ENCODE assay signal across 1 cellular context in the genomic region with DNA sequence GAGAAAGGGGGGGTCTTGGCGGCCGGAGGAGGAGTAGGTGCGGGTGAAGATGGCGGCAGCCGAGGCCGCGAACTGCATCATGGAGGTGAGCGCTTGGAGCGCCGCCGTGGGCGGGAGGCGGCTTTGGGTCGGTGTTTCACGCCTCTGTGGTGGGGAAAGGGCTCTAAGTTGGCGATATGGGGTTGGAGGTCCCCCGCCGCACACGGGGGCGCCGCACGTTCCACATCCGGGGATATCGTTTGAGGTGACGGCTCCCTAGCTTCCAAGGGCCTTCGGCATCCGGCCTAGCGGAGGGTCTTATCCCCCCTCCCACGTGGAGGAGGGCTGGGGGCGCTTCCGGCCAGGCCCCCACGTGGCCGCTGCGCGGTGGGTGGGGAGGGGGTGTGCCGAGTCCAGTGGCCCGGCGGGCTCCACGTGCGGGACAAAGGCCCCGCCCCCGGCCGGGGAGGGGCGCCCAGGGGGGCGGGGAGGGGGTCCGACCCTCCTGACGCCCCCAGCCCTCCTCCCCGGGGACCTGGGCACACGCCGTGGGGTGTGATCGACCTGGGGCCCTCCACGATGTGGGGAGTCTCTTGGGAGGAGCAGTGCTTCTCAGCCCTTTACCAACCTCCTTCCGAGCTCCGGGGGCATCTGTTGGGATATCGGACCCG.
TF ChIP-seq lines count a peak whose summit lies in the region.

A gene (plus strand): TSS at position 40 of the 650 bp plus-strand sequence. CDS start 10 bp downstream, at position 50.

TF ChIP-seq in GM12878, 131 proteins besides CTCF, POLR2A, EP300 and RAD21 (continued from another document and continues in another):
- TF ChIP-seq, protein P1, sequence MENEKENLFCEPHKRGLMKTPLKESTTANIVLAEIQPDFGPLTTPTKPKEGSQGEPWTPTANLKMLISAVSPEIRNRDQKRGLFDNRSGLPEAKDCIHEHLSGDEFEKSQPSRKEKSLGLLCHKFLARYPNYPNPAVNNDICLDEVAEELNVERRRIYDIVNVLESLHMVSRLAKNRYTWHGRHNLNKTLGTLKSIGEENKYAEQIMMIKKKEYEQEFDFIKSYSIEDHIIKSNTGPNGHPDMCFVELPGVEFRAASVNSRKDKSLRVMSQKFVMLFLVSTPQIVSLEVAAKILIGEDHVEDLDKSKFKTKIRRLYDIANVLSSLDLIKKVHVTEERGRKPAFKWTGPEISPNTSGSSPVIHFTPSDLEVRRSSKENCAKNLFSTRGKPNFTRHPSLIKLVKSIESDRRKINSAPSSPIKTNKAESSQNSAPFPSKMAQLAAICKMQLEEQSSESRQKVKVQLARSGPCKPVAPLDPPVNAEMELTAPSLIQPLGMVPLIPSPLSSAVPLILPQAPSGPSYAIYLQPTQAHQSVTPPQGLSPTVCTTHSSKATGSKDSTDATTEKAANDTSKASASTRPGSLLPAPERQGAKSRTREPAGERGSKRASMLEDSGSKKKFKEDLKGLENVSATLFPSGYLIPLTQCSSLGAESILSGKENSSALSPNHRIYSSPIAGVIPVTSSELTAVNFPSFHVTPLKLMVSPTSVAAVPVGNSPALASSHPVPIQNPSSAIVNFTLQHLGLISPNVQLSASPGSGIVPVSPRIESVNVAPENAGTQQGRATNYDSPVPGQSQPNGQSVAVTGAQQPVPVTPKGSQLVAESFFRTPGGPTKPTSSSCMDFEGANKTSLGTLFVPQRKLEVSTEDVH (IDR thresholded peaks at IDR 0.05; ENCODE audit: low read depth, partially characterized antibody), result no peak
- TF ChIP-seq RAD51 (IDR thresholded peaks at IDR 0.05) (no peak), TCF7 (IDR thresholded peaks at IDR 0.05; ENCODE audit: borderline replicate concordance) (no peak), ETV6 (conservative IDR thresholded peaks at IDR 0.05 in 1 of 2, IDR thresholded peaks at IDR 0.05 in 1 of 2; ENCODE audit: borderline replicate concordance in 1 of 2, low read depth in 1 of 2) (no peak), SIX5 (IDR thresholded peaks at IDR 0.05; ENCODE audit: low read depth, low read length, severe bottlenecking) (no peak), JUND (IDR thresholded peaks at IDR 0.05; ENCODE audit: low read depth, low read length) (no peak), TCF12 (IDR thresholded peaks at IDR 0.05; ENCODE audit: low read depth, low read length) (no peak), ZNF207 (IDR thresholded peaks at IDR 0.05; ENCODE audit: borderline replicate concordance) (peak; percentile 95), ATF7 (IDR thresholded peaks at IDR 0.05; ENCODE audit: low read depth) (no peak), FOXM1 (IDR thresholded peaks at IDR 0.05; ENCODE audit: low read depth, low read length) (no peak), YBX1 (IDR thresholded peaks at IDR 0.05) (peak; percentile 25; the same call in 1 of the 2 replicates), TARDBP (IDR thresholded peaks at IDR 0.05; ENCODE audit: borderline replicate concordance) (peak; percentile 46; the same call in 1 of the 2 replicates), SMAD5 (IDR thresholded peaks at IDR 0.05; ENCODE audit: low read depth) (peak; percentile 89), HDGF (IDR thresholded peaks at IDR 0.05) (no peak), PAX8 (IDR thresholded peaks at IDR 0.05) (no peak), SREBF1 (IDR thresholded peaks at IDR 0.05; ENCODE audit: low read length) (no peak), POU2F2 (IDR thresholded peaks at IDR 0.05; ENCODE audit: borderline replicate concordance, low read depth, low read length) (no peak; the same call in 2 of the 3 replicates), MYC (IDR thresholded peaks at IDR 0.05; ENCODE audit: insufficient read depth, insufficient read length, insufficient replicate concordance, low read length, severe bottlenecking) (peak; percentile 77), MEF2B (IDR thresholded peaks at IDR 0.05; ENCODE audit: partially characterized antibody, poor library complexity, severe bottlenecking) (peak; percentile 83), RBBP5 (conservative IDR thresholded peaks at IDR 0.05) (no peak), ZNF274 (IDR thresholded peaks at IDR 0.05; ENCODE audit: insufficient read depth, insufficient read length) (no peak), EED (IDR thresholded peaks at IDR 0.05; ENCODE audit: low read depth) (peak; percentile 60; the same call in 1 of the 2 replicates), IKZF1 (conservative IDR thresholded peaks at IDR 0.05) (peak; percentile 68), EGR1 (IDR thresholded peaks at IDR 0.05; ENCODE audit: borderline replicate concordance in 1 of 2, low read depth in 2 of 2, low read length in 2 of 2) (peak in 1 of 2 experiments; percentile 66; a peak in 1 of 3 replicates), CBFB (IDR thresholded peaks at IDR 0.05; ENCODE audit: low read depth) (peak; percentile 70; the same call in 1 of the 2 replicates)
- TF ChIP-seq, protein P2, sequence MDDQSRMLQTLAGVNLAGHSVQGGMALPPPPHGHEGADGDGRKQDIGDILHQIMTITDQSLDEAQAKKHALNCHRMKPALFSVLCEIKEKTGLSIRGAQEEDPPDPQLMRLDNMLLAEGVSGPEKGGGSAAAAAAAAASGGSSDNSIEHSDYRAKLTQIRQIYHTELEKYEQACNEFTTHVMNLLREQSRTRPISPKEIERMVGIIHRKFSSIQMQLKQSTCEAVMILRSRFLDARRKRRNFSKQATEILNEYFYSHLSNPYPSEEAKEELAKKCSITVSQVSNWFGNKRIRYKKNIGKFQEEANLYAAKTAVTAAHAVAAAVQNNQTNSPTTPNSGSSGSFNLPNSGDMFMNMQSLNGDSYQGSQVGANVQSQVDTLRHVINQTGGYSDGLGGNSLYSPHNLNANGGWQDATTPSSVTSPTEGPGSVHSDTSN (IDR thresholded peaks at IDR 0.05; ENCODE audit: insufficient replicate concordance, low read depth, low read length), result no peak
- TF ChIP-seq, protein P3, sequence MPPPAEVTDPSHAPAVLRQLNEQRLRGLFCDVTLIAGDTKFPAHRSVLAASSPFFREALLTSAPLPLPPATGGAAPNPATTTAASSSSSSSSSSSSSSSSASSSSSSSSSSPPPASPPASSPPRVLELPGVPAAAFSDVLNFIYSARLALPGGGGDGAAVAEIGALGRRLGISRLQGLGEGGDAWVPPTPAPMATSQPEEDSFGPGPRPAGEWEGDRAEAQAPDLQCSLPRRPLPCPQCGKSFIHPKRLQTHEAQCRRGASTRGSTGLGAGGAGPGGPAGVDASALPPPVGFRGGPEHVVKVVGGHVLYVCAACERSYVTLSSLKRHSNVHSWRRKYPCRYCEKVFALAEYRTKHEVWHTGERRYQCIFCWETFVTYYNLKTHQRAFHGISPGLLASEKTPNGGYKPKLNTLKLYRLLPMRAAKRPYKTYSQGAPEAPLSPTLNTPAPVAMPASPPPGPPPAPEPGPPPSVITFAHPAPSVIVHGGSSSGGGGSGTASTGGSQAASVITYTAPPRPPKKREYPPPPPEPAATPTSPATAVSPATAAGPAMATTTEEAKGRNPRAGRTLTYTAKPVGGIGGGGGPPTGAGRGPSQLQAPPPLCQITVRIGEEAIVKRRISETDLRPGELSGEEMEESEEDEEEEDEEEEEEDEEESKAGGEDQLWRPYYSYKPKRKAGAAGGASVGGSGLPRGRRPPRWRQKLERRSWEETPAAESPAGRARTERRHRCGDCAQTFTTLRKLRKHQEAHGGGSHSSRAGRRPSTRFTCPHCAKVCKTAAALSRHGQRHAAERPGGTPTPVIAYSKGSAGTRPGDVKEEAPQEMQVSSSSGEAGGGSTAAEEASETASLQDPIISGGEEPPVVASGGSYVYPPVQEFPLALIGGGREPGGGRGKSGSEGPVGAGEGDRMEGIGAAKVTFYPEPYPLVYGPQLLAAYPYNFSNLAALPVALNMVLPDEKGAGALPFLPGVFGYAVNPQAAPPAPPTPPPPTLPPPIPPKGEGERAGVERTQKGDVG (CRISPR knock-in tag; IDR thresholded peaks at IDR 0.05), result no peak
- TF ChIP-seq, protein P4, sequence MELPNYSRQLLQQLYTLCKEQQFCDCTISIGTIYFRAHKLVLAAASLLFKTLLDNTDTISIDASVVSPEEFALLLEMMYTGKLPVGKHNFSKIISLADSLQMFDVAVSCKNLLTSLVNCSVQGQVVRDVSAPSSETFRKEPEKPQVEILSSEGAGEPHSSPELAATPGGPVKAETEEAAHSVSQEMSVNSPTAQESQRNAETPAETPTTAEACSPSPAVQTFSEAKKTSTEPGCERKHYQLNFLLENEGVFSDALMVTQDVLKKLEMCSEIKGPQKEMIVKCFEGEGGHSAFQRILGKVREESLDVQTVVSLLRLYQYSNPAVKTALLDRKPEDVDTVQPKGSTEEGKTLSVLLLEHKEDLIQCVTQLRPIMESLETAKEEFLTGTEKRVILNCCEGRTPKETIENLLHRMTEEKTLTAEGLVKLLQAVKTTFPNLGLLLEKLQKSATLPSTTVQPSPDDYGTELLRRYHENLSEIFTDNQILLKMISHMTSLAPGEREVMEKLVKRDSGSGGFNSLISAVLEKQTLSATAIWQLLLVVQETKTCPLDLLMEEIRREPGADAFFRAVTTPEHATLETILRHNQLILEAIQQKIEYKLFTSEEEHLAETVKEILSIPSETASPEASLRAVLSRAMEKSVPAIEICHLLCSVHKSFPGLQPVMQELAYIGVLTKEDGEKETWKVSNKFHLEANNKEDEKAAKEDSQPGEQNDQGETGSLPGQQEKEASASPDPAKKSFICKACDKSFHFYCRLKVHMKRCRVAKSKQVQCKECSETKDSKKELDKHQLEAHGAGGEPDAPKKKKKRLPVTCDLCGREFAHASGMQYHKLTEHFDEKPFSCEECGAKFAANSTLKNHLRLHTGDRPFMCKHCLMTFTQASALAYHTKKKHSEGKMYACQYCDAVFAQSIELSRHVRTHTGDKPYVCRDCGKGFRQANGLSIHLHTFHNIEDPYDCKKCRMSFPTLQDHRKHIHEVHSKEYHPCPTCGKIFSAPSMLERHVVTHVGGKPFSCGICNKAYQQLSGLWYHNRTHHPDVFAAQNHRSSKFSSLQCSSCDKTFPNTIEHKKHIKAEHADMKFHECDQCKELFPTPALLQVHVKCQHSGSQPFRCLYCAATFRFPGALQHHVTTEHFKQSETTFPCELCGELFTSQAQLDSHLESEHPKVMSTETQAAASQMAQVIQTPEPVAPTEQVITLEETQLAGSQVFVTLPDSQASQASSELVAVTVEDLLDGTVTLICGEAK (IDR thresholded peaks at IDR 0.05; ENCODE audit: borderline replicate concordance), result no peak
- TF ChIP-seq, protein P5, sequence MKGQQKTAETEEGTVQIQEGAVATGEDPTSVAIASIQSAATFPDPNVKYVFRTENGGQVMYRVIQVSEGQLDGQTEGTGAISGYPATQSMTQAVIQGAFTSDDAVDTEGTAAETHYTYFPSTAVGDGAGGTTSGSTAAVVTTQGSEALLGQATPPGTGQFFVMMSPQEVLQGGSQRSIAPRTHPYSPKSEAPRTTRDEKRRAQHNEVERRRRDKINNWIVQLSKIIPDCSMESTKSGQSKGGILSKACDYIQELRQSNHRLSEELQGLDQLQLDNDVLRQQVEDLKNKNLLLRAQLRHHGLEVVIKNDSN (IDR thresholded peaks at IDR 0.05; ENCODE audit: borderline replicate concordance, extremely low read length, insufficient read depth, low read depth, low read length), result peak; percentile 77
- TF ChIP-seq, protein P6, sequence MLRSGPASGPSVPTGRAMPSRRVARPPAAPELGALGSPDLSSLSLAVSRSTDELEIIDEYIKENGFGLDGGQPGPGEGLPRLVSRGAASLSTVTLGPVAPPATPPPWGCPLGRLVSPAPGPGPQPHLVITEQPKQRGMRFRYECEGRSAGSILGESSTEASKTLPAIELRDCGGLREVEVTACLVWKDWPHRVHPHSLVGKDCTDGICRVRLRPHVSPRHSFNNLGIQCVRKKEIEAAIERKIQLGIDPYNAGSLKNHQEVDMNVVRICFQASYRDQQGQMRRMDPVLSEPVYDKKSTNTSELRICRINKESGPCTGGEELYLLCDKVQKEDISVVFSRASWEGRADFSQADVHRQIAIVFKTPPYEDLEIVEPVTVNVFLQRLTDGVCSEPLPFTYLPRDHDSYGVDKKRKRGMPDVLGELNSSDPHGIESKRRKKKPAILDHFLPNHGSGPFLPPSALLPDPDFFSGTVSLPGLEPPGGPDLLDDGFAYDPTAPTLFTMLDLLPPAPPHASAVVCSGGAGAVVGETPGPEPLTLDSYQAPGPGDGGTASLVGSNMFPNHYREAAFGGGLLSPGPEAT (IDR thresholded peaks at IDR 0.05; ENCODE audit: low read depth), result no peak
- TF ChIP-seq, protein P7, sequence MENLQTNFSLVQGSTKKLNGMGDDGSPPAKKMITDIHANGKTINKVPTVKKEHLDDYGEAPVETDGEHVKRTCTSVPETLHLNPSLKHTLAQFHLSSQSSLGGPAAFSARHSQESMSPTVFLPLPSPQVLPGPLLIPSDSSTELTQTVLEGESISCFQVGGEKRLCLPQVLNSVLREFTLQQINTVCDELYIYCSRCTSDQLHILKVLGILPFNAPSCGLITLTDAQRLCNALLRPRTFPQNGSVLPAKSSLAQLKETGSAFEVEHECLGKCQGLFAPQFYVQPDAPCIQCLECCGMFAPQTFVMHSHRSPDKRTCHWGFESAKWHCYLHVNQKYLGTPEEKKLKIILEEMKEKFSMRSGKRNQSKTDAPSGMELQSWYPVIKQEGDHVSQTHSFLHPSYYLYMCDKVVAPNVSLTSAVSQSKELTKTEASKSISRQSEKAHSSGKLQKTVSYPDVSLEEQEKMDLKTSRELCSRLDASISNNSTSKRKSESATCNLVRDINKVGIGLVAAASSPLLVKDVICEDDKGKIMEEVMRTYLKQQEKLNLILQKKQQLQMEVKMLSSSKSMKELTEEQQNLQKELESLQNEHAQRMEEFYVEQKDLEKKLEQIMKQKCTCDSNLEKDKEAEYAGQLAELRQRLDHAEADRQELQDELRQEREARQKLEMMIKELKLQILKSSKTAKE (IDR thresholded peaks at IDR 0.05; ENCODE audit: low read depth, poor library complexity, severe bottlenecking), result no peak
- TF ChIP-seq, protein P8, sequence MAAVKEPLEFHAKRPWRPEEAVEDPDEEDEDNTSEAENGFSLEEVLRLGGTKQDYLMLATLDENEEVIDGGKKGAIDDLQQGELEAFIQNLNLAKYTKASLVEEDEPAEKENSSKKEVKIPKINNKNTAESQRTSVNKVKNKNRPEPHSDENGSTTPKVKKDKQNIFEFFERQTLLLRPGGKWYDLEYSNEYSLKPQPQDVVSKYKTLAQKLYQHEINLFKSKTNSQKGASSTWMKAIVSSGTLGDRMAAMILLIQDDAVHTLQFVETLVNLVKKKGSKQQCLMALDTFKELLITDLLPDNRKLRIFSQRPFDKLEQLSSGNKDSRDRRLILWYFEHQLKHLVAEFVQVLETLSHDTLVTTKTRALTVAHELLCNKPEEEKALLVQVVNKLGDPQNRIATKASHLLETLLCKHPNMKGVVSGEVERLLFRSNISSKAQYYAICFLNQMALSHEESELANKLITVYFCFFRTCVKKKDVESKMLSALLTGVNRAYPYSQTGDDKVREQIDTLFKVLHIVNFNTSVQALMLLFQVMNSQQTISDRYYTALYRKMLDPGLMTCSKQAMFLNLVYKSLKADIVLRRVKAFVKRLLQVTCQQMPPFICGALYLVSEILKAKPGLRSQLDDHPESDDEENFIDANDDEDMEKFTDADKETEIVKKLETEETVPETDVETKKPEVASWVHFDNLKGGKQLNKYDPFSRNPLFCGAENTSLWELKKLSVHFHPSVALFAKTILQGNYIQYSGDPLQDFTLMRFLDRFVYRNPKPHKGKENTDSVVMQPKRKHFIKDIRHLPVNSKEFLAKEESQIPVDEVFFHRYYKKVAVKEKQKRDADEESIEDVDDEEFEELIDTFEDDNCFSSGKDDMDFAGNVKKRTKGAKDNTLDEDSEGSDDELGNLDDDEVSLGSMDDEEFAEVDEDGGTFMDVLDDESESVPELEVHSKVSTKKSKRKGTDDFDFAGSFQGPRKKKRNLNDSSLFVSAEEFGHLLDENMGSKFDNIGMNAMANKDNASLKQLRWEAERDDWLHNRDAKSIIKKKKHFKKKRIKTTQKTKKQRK (IDR thresholded peaks at IDR 0.05; ENCODE audit: low read depth, low read length), result no peak
